In the genomic region with DNA sequence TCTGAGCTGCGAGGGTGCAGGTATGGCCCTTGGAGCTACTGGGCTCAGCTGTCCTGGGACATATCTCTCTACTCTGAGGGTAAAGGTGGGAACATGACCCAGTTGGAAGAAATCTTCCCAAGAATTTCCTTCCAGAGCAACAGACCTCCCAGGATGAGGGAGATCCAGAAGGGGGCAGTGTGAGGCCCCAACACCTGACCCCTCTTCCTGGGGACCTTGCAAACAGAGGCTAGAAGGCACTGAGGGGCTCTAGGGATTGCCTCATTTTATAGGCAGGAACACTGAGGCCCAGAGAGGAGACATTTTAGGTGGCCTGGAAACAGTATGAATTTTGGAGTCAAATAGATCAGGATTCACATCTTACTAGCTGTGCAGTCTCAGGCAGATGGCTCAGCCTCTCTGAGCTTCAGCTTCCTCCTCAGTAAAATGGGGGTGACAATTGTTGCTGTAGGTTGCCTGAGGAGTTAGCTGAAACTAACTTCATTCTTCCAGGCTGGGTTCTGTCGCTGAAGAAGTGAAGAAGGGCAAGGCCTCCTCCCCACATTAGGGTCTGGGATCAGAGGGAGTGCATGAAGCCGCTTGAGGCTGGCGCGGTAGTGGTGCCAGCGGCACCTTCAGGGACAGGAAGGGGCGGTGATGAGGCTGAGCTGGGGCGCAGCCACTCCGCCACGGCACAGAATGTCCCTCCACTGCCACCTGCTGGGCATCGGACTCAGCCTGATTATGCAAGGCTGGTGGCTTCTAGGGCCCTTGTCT, we compare ENCODE assay signal across 9 cellular contexts. TPM values are rescaled to one million over a fixed set of nuclear protein-coding genes. Genes with fewer than 3 reads are reported as not detected.
DNase-seq lines count a peak whose midpoint lies in the region; ATAC-seq and TF ChIP-seq lines count a peak whose summit lies in the region.
"Had no signal": no experiment of that assay in that cellular context is flagged by ENCODE, and none has a peak within 500 bp of the region (broad histone marks: within the 10 kb centered on the region; RNA-seq: fewer than 3 reads in every experiment).

No MANE protein-coding gene starts in this region.

- H3K27me3 ChIP-seq in Karpas-422 (ENCODE audit: low read length) (no peaks in the 10 kb centered on the region), RWPE2 (ENCODE audit: insufficient read depth, poor library complexity, severe bottlenecking) (no peaks in the 10 kb centered on the region), foreskin keratinocyte (no peaks in the 10 kb centered on the region)

- no peaks in the 10 kb centered on the region for H3K9me2 ChIP-seq in Karpas-422 (replicated peaks; ENCODE audit: insufficient read depth, low read length)

- peak overlapping the region; percentile 48; the same call in 1 of the 2 replicates for H2AFZ ChIP-seq in Karpas-422 (ENCODE audit: low read length)

- no peaks in the 10 kb centered on the region for H3K36me3 ChIP-seq in Karpas-422 (ENCODE audit: insufficient read depth, low read length)
- no peaks in the 10 kb centered on the region for H3K36me3 ChIP-seq in RWPE2 (ENCODE audit: low read depth)

- H3K4me1 ChIP-seq in Karpas-422 (ENCODE audit: low read length): no peaks in the 10 kb centered on the region
- no peaks in the 10 kb centered on the region for H3K4me1 ChIP-seq in RWPE2 (ENCODE audit: insufficient read depth, poor library complexity, severe bottlenecking)
- H3K4me1 ChIP-seq in foreskin keratinocyte: no peaks in the 10 kb centered on the region

- TF ChIP-seq CTCF in RWPE2 (IDR thresholded peaks at IDR 0.05; ENCODE audit: poor library complexity, severe bottlenecking) (peak; percentile 92), foreskin keratinocyte (conservative IDR thresholded peaks at IDR 0.05) (peak; percentile 85)

- no peak overlapping the region for H3K9ac ChIP-seq in Karpas-422 (ENCODE audit: low read length)

- no peaks in the 10 kb centered on the region for H4K20me1 ChIP-seq in Karpas-422 (ENCODE audit: insufficient read depth, low read depth, low read length)

- H3K4me3 ChIP-seq in Karpas-422 (ENCODE audit: low read length) (no peak overlapping the region), RWPE2 (ENCODE audit: severe bottlenecking) (no peak overlapping the region)

- DNase-seq in COLO668 (lab: John Stamatoyannopoulos, UW; ENCODE audit: unreplicated experiment) (peak; percentile 73), Karpas-422 (peak; percentile 92), RWPE2 (ENCODE audit: low spot score) (no peak), foreskin keratinocyte (peak in 1 of 2 donors; percentile 32), nucleus accumbens (lab: John Stamatoyannopoulos, UW) (peak in 48 of 56 donors; percentile 4 to 84 (median 38)), stromal cell of bone marrow (ENCODE audit: low read depth) (peak; percentile 34)
- peak; percentile 75 for DNase-seq in activated effector memory CD4-positive, alpha-beta T cell treated with Interleukin-2 at 50 U/mL for 16 hours

- no peak overlapping the region for H3K27ac ChIP-seq in Karpas-422 (ENCODE audit: low read length)
- H3K27ac ChIP-seq in RWPE2 (ENCODE audit: poor library complexity, severe bottlenecking): no peak overlapping the region
- no peak overlapping the region for H3K27ac ChIP-seq in foreskin keratinocyte

- peak overlapping the region; percentile 40 for H3K4me2 ChIP-seq in Karpas-422 (ENCODE audit: low read depth, low read length, poor library complexity, severe bottlenecking)

- no peaks in the 10 kb centered on the region for H3K79me2 ChIP-seq in Karpas-422 (ENCODE audit: low read length)

- no peaks in the 10 kb centered on the region for H3K9me3 ChIP-seq in Karpas-422 (ENCODE audit: low read length)
- no peaks in the 10 kb centered on the region for H3K9me3 ChIP-seq in RWPE2 (ENCODE audit: severe bottlenecking)

- ATAC-seq in GM21423 (IDR thresholded peaks at IDR 0.05; ENCODE audit: unreplicated experiment) (peak; percentile 91), RWPE2 (ENCODE audit: low read depth) (peak; percentile 91), foreskin keratinocyte (peak; percentile 86)

RNA-seq across cellular contexts. Expression of a gene that starts 11.4 kb away (rescaled TPM):
- total RNA-seq in Karpas-422 (2014; rRNA removed; shearing (Covaris generic); ENCODE audit: low replicate concordance): not detected in 2 replicates
- total RNA-seq in foreskin keratinocyte: not detected in 2 replicates
- polyA plus RNA-seq in foreskin keratinocyte: not detected in 2 replicates
- total RNA-seq: T-helper 1 cell treated with Interleukin-12 subunit alpha and Interleukin-12 subunit beta and Interleukin-4 antibody, amounts not matched to agents 30 ng/mL and 1 ng/mL, for 36 hours had no signal

RNA-seq across cellular contexts. Expression of a gene that starts 19.7 kb away (rescaled TPM):
- total RNA-seq in Karpas-422 (2014; rRNA removed; shearing (Covaris generic); ENCODE audit: low replicate concordance): not detected in 2 replicates
- not detected in 2 replicates for total RNA-seq in foreskin keratinocyte
- polyA plus RNA-seq in foreskin keratinocyte: not detected in 2 replicates
- total RNA-seq: T-helper 1 cell treated with Interleukin-12 subunit alpha and Interleukin-12 subunit beta and Interleukin-4 antibody, amounts not matched to agents 30 ng/mL and 1 ng/mL, for 36 hours had no signal
